Comparison of ENCODE assay signal across 11 cellular contexts in genomic region chr7:121398246-121398645, GRCh38. TPM values are rescaled to one million over a fixed set of nuclear protein-coding genes. Genes with fewer than 3 reads are reported as not detected.
A peak's percentile ranks its signal among the peaks of the same experiment; 100 is the strongest.
DNase-seq lines count a peak whose midpoint lies in the region; ATAC-seq lines count a peak whose summit lies in the region.
"Had no signal": no experiment of that assay in that cellular context is flagged by ENCODE, and none has a peak within 500 bp of the region (broad histone marks: within the 10 kb centered on the region; RNA-seq: fewer than 3 reads in every experiment).

No MANE protein-coding gene starts in this region.

- H2BK15ac ChIP-seq in neuronal stem cell (ENCODE audit: low read length): no peak overlapping the region

- H4K91ac ChIP-seq in neuronal stem cell (ENCODE audit: low read depth, low read length, poor library complexity): no peak overlapping the region

- H3K9me3 ChIP-seq in neuronal stem cell (replicated peaks in 1 of 2; ENCODE audit: control insufficient read depth in 2 of 2, insufficient read depth in 1 of 2, low read depth in 1 of 2, low read length in 2 of 2): no peaks in the 10 kb centered on the region
- H3K9me3 ChIP-seq: ascending aorta had no signal

- no peak overlapping the region for H4K8ac ChIP-seq in neuronal stem cell (ENCODE audit: low read depth, low read length)

- no peak overlapping the region for H3K18ac ChIP-seq in neuronal stem cell (ENCODE audit: low read length)

- H3K4me2 ChIP-seq in neuronal stem cell (ENCODE audit: insufficient read depth, low read length, poor library complexity, severe bottlenecking): no peak overlapping the region

- WGBS in neuronal stem cell (ENCODE audit: extremely low coverage in 2 of 2, insufficient read length in 2 of 2, insufficient replicate concordance in 1 of 2), 2 donors: no CpG with 5 or more reads among the region's 5 CpGs

- H2AK5ac ChIP-seq in neuronal stem cell (ENCODE audit: low read depth, low read length): no peak overlapping the region

- H3K27me3 ChIP-seq in neuronal stem cell (ENCODE audit: control insufficient read depth in 3 of 3, insufficient read depth in 3 of 3, low read depth in 1 of 3, low read length in 3 of 3): no peaks in the 10 kb centered on the region
- H3K27me3 ChIP-seq: ascending aorta had no signal

- H3K79me1 ChIP-seq in neuronal stem cell (ENCODE audit: low read depth, low read length): peaks cover 1% of the 10 kb centered on the region

- H3K9ac ChIP-seq in neuronal stem cell (ENCODE audit: low read depth, low read length, poor library complexity): no peak overlapping the region

- ATAC-seq in GM21529 (IDR thresholded peaks at IDR 0.05; ENCODE audit: unreplicated experiment) (no peak), GM19397 (IDR thresholded peaks at IDR 0.05; ENCODE audit: unreplicated experiment) (no peak)

- H2BK12ac ChIP-seq in neuronal stem cell (ENCODE audit: low read length): no peak overlapping the region

- H3K4ac ChIP-seq in neuronal stem cell (ENCODE audit: low read length): no peak overlapping the region

- no peak overlapping the region for H3K23ac ChIP-seq in neuronal stem cell (ENCODE audit: low read depth, low read length, poor library complexity)

- no peak overlapping the region for H3K4me3 ChIP-seq in neuronal stem cell (ENCODE audit: low read length in 2 of 2)
- H3K4me3 ChIP-seq: ascending aorta had no signal

- H3K14ac ChIP-seq in neuronal stem cell (ENCODE audit: low read length): no peak overlapping the region

- no peak overlapping the region for H3K27ac ChIP-seq in neuronal stem cell (replicated peaks; ENCODE audit: low read length)
- H3K27ac ChIP-seq: ascending aorta had no signal

- in situ Hi-C loops in G401 (cut with HindIII; ENCODE audit: low sequenced_read_pairs): no loop called here

- peaks cover 0 to 5% of the 10 kb centered on the region in 2 donors for H3K36me3 ChIP-seq in neuronal stem cell (replicated peaks in 1 of 2; ENCODE audit: control insufficient read depth in 2 of 2, insufficient read depth in 2 of 2, low read length in 2 of 2)
- H3K36me3 ChIP-seq: ascending aorta had no signal

- no peak overlapping the region for H2BK5ac ChIP-seq in neuronal stem cell (ENCODE audit: low read length)

- DNase-seq in G401 (ENCODE audit: low spot score) (peak; percentile 42), NCI-H146 treated with DMSO at 0.1 percent for 48 hours (lab: John Stamatoyannopoulos, UW; ENCODE audit: unreplicated experiment) (peak; percentile 38), dermis blood vessel endothelial cell (peak; percentile 21), neuronal stem cell (ENCODE audit: low spot score) (no peak)
- no peak for DNase-seq in effector CD4-positive, alpha-beta T cell
- no peak for DNase-seq in activated CD4-positive, alpha-beta T cell treated with anti-CD3 and anti-CD28 coated beads, Interleukin-2, amount 50 U/mL, for 48 hours
- DNase-seq: activated CD4-positive, alpha-beta T cell treated with anti-CD3 and anti-CD28 coated beads, Interleukin-2, amount 50 U/mL, for 4 hours; NCI-H774 had no signal

- no peak overlapping the region for H2BK120ac ChIP-seq in neuronal stem cell (ENCODE audit: low read depth, low read length)

- peak overlapping the region; percentile 71 for H2AFZ ChIP-seq in neuronal stem cell (ENCODE audit: low read length)

- peaks cover 3 to 7% of the 10 kb centered on the region in 2 donors for H3K4me1 ChIP-seq in neuronal stem cell (ENCODE audit: control insufficient read depth in 2 of 2, insufficient read depth in 1 of 2, low read depth in 1 of 2, low read length in 2 of 2)
- H3K4me1 ChIP-seq: ascending aorta had no signal

RNA-seq across cellular contexts. Expression of gene FAM3C, which starts 2.1 kb away (rescaled TPM):
- total RNA-seq in G401 (2014; rRNA removed; shearing (Covaris generic)): 6.0 and 14.1 TPM in 2 replicates
- total RNA-seq in dermis blood vessel endothelial cell: 39.8 and 64.1 TPM in 2 replicates
- polyA plus RNA-seq in neuronal stem cell (2013, experiment 1 of 2): 39.6 TPM
- 40.5 TPM for polyA plus RNA-seq in neuronal stem cell (2013, experiment 2 of 2)

Comparison
In these comparisons a context has a peak if more than half of its experiments do, and no peak if none do; other contexts are left out.
1. DNase-seq: peak in G401 (single experiment), NCI-H146 treated with DMSO at 0.1 percent for 48 hours (single experiment) and dermis blood vessel endothelial cell (single experiment); none in neuronal stem cell (single experiment), effector CD4-positive, alpha-beta T cell (single experiment) and activated CD4-positive, alpha-beta T cell treated with anti-CD3 and anti-CD28 coated beads, Interleukin-2, amount 50 U/mL, for 48 hours (0 of 2).